In genomic region chr19:12789904-12790619, GRCh38 we compare ENCODE assay signal across 1 cellular context.
TF ChIP-seq lines count a peak whose summit lies in the region.

No MANE protein-coding gene starts in this region.

TF ChIP-seq in K562, 482 proteins besides CTCF, POLR2A, EP300 and RAD21 (continued from another document and continues in another):
- no peak for TF ChIP-seq THAP12 (CRISPR knock-in tag; IDR thresholded peaks at IDR 0.05)
- TF ChIP-seq MAFG (tag; conservative IDR thresholded peaks at IDR 0.05): no peak
- peak in 2 of 3 experiments; percentile 46 to 93; a peak in 3 of 6 replicates for TF ChIP-seq ZBTB11 (CRISPR knock-in tag; IDR thresholded peaks at IDR 0.05)
- peak; percentile 78 to 79 for TF ChIP-seq NRF1 (conservative IDR thresholded peaks at IDR 0.05 in 1 of 2, IDR thresholded peaks at IDR 0.05 in 1 of 2)
- TF ChIP-seq CTBP1 (IDR thresholded peaks at IDR 0.05; ENCODE audit: borderline replicate concordance): peak; percentile 96
- TF ChIP-seq STAT5A (IDR thresholded peaks at IDR 0.05; ENCODE audit: borderline replicate concordance, low read length): no peak
- TF ChIP-seq RBM15 (IDR thresholded peaks at IDR 0.05; ENCODE audit: insufficient read depth, low read length): no peak
- peak; percentile 96 for TF ChIP-seq HMGN3 (IDR thresholded peaks at IDR 0.05; ENCODE audit: borderline replicate concordance, extremely low read depth, insufficient read length, low read depth, low read length)
- peak; percentile 19; the same call in 1 of the 2 replicates for TF ChIP-seq ZSCAN32 (CRISPR knock-in tag; IDR thresholded peaks at IDR 0.05)
- no peak for TF ChIP-seq MXD1 (CRISPR knock-in tag; IDR thresholded peaks at IDR 0.05; ENCODE audit: borderline replicate concordance, poor library complexity, severe bottlenecking)
- TF ChIP-seq ETV5 (CRISPR knock-in tag; IDR thresholded peaks at IDR 0.05; ENCODE audit: low read depth): peak; percentile 94
- TF ChIP-seq TOE1 (IDR thresholded peaks at IDR 0.05; ENCODE audit: borderline replicate concordance): peak; percentile 83
- TF ChIP-seq TOE1 (CRISPR knock-in tag; IDR thresholded peaks at IDR 0.05; ENCODE audit: borderline replicate concordance, low read depth): no peak
- peak; percentile 70 for TF ChIP-seq NUFIP1 (IDR thresholded peaks at IDR 0.05; ENCODE audit: partially characterized antibody)
- no peak for TF ChIP-seq EHMT2 (IDR thresholded peaks at IDR 0.05)
- no peak for TF ChIP-seq HOXB6 (CRISPR knock-in tag; IDR thresholded peaks at IDR 0.05; ENCODE audit: borderline replicate concordance)
- peak; percentile 93 for TF ChIP-seq ETV1 (tag; conservative IDR thresholded peaks at IDR 0.05; ENCODE audit: low read depth)
- peak; percentile 96 for TF ChIP-seq TCF7L2 (IDR thresholded peaks at IDR 0.05; ENCODE audit: low read depth, low read length)
- TF ChIP-seq SNAPC5 (CRISPR knock-in tag; IDR thresholded peaks at IDR 0.05): no peak
- TF ChIP-seq ZNF592 (IDR thresholded peaks at IDR 0.05): no peak
- no peak for TF ChIP-seq SLC30A9 (CRISPR knock-in tag; IDR thresholded peaks at IDR 0.05)
- TF ChIP-seq ZNF785 (CRISPR knock-in tag; IDR thresholded peaks at IDR 0.05): no peak
- no peak for TF ChIP-seq ZNF79 (CRISPR knock-in tag; IDR thresholded peaks at IDR 0.05; ENCODE audit: low read depth)
- TF ChIP-seq HDGF (IDR thresholded peaks at IDR 0.05): no peak
- no peak for TF ChIP-seq CHD1 (IDR thresholded peaks at IDR 0.05; ENCODE audit: low read length)
- no peak for TF ChIP-seq ZBTB8A (IDR thresholded peaks at IDR 0.05; ENCODE audit: partially characterized antibody)
- no peak for TF ChIP-seq CREB3 (tag; conservative IDR thresholded peaks at IDR 0.05; ENCODE audit: low read depth)
- TF ChIP-seq ELF1 (tag; IDR thresholded peaks at IDR 0.05): peak; percentile 76
- TF ChIP-seq E2F6 (IDR thresholded peaks at IDR 0.05; ENCODE audit: borderline replicate concordance in 1 of 2, extremely low read depth in 1 of 2, insufficient read depth in 1 of 2, insufficient read length in 1 of 2, low read depth in 1 of 2, low read length in 1 of 2, poor library complexity in 1 of 2, severe bottlenecking in 1 of 2): peak in 1 of 2 experiments; percentile 26
- TF ChIP-seq HDAC3 (IDR thresholded peaks at IDR 0.05; ENCODE audit: borderline replicate concordance, partially characterized antibody): no peak
- TF ChIP-seq TBL1XR1 (IDR thresholded peaks at IDR 0.05; ENCODE audit: low read length in 2 of 2): 0 out of 4 replicates have a peak, but pooled peaks of 1 of the 2 experiments have one; percentile 31
- TF ChIP-seq CGGBP1 (CRISPR knock-in tag; IDR thresholded peaks at IDR 0.05): no peak
- no peak for TF ChIP-seq TRIM25 (IDR thresholded peaks at IDR 0.05; ENCODE audit: borderline replicate concordance)
- TF ChIP-seq ETV6 (IDR thresholded peaks at IDR 0.05; ENCODE audit: borderline replicate concordance in 1 of 2, low read depth in 2 of 2, low read length in 1 of 2): 0 out of 4 replicates have a peak, but pooled peaks of 1 of the 2 experiments have one; percentile 22
- TF ChIP-seq ETV6 (CRISPR knock-in tag; IDR thresholded peaks at IDR 0.05; ENCODE audit: borderline replicate concordance): no peak
- 0 out of 2 replicates have a peak, but pooled peaks have one; percentile 7 for TF ChIP-seq ERF (CRISPR knock-in tag; IDR thresholded peaks at IDR 0.05)
- TF ChIP-seq ZNF696 (CRISPR knock-in tag; conservative IDR thresholded peaks at IDR 0.05): no peak
- no peak for TF ChIP-seq TEAD2 (tag; IDR thresholded peaks at IDR 0.05)
- TF ChIP-seq CBX8 (IDR thresholded peaks at IDR 0.05; ENCODE audit: borderline replicate concordance, extremely low read depth, low read depth, low read length, poor library complexity, severe bottlenecking): no peak
- TF ChIP-seq BDP1 (IDR thresholded peaks at IDR 0.05; ENCODE audit: insufficient read depth, insufficient read length): no peak
- TF ChIP-seq RBM22 (IDR thresholded peaks at IDR 0.05; ENCODE audit: low read depth, low read length, poor library complexity, severe bottlenecking): peak; percentile 98
- TF ChIP-seq FOXJ3 (CRISPR knock-in tag; IDR thresholded peaks at IDR 0.05): no peak
- peak; percentile 33; the same call in 1 of the 2 replicates for TF ChIP-seq ARID1B (IDR thresholded peaks at IDR 0.05)
- no peak for TF ChIP-seq MED1 (CRISPR knock-in tag; IDR thresholded peaks at IDR 0.05; ENCODE audit: borderline replicate concordance)
- no peak for TF ChIP-seq TCF15 (CRISPR knock-in tag; IDR thresholded peaks at IDR 0.05)
- TF ChIP-seq E2F3 (CRISPR knock-in tag; IDR thresholded peaks at IDR 0.05): peak; percentile 81
- TF ChIP-seq ZNF175 (CRISPR knock-in tag; IDR thresholded peaks at IDR 0.05; ENCODE audit: low read depth): no peak
- TF ChIP-seq BRCA1 (IDR thresholded peaks at IDR 0.05): no peak
- TF ChIP-seq BRCA1 (CRISPR knock-in tag; IDR thresholded peaks at IDR 0.05): no peak
- TF ChIP-seq MBD1 (CRISPR knock-in tag; IDR thresholded peaks at IDR 0.05): no peak
- TF ChIP-seq ZNF695 (CRISPR knock-in tag; IDR thresholded peaks at IDR 0.05): no peak
